19 cellular contexts compared by ENCODE assay signal in the genomic region with DNA sequence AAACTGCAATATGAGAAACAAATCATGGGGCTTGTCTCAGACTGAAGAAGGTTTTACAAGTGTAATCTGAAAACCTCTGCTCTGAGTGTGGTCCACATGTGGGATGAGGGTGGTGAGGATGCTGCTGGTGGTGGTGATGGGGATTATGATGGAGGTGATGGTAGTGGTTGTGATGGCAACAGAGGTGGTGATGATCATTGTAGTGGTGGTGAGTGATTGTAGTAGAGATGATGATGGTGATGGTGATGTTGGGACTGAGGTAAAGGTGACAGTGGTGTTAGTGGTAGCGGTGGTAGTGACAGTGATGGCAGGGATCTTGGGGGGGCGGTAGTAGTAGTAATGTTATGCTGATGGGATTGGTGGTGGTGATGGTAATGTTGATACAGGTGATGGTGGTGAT.
A peak's percentile ranks its signal among the peaks of the same experiment; 100 is the strongest.
DNase-seq lines count a peak whose midpoint lies in the region; ATAC-seq and TF ChIP-seq lines count a peak whose summit lies in the region.
"Had no signal": no experiment of that assay in that cellular context is flagged by ENCODE, and none has a peak within 500 bp of the region (broad histone marks: within the 10 kb centered on the region; RNA-seq: fewer than 3 reads in every experiment).

No MANE protein-coding gene starts in this region.

- H3K9me3 ChIP-seq in body of pancreas, result no peaks in the 10 kb centered on the region
- H3K9me3 ChIP-seq: Peyer's patch had no signal

- no peaks in the 10 kb centered on the region for H3K9me3 Mint-ChIP-seq in stimulated activated naive CD8-positive, alpha-beta T cell treated with anti-CD3 and anti-CD28 coated beads, Interleukin-15, amount 100 ng/mL, for 72 hours
- no peaks in the 10 kb centered on the region for H3K9me3 Mint-ChIP-seq in effector memory CD8-positive, alpha-beta T cell
- H3K9me3 Mint-ChIP-seq in natural killer cell, result no peaks in the 10 kb centered on the region
- no peaks in the 10 kb centered on the region for H3K9me3 Mint-ChIP-seq in stimulated activated naive B cell treated with anti-CD40 and anti-IgM and Interleukin-4, amounts not matched to agents 10 μg/mL and 1 μg/mL and 100 μg/mL, for 72 hours

- H3K4me1 ChIP-seq in body of pancreas, result no peaks in the 10 kb centered on the region

- WGBS in body of pancreas, 2 donors, result 98 to 99% methylated on average over 2 of the region's 2 CpGs

- no peak overlapping the region for H3K4me3 Mint-ChIP-seq in stimulated activated naive CD8-positive, alpha-beta T cell treated with anti-CD3 and anti-CD28 coated beads, Interleukin-15, amount 100 ng/mL, for 72 hours
- no peak overlapping the region for H3K4me3 Mint-ChIP-seq in effector memory CD8-positive, alpha-beta T cell
- H3K4me3 Mint-ChIP-seq in natural killer cell, result no peak overlapping the region
- H3K4me3 Mint-ChIP-seq in stimulated activated naive B cell treated with anti-CD40 and anti-IgM and Interleukin-4, amounts not matched to agents 10 μg/mL and 1 μg/mL and 100 μg/mL, for 72 hours, result no peak overlapping the region
- H3K4me3 Mint-ChIP-seq: CD8-positive, alpha-beta memory T cell had no signal

- no peak overlapping the region for H3K4me3 ChIP-seq in body of pancreas
- H3K4me3 ChIP-seq: Peyer's patch had no signal

- H3K27me3 Mint-ChIP-seq in stimulated activated naive CD8-positive, alpha-beta T cell treated with anti-CD3 and anti-CD28 coated beads, Interleukin-15, amount 100 ng/mL, for 72 hours, result no peaks in the 10 kb centered on the region
- no peaks in the 10 kb centered on the region for H3K27me3 Mint-ChIP-seq in effector memory CD8-positive, alpha-beta T cell
- no peaks in the 10 kb centered on the region for H3K27me3 Mint-ChIP-seq in natural killer cell (ENCODE audit: low read depth in 2 of 2)
- H3K27me3 Mint-ChIP-seq in stimulated activated naive B cell treated with anti-CD40 and anti-IgM and Interleukin-4, amounts not matched to agents 10 μg/mL and 1 μg/mL and 100 μg/mL, for 72 hours, result no peaks in the 10 kb centered on the region

- H3K27ac ChIP-seq in body of pancreas, result no peak overlapping the region
- H3K27ac ChIP-seq: Peyer's patch had no signal

- no peaks in the 10 kb centered on the region for H3K27me3 ChIP-seq in body of pancreas
- H3K27me3 ChIP-seq: Peyer's patch had no signal

- no peak for TF ChIP-seq POLR2A in body of pancreas (IDR thresholded peaks at IDR 0.05)

- DNase-seq in stimulated activated naive CD8-positive, alpha-beta T cell treated with anti-CD3 and anti-CD28 coated beads, Interleukin-15, amount 100 ng/mL, for 72 hours, result no peak
- DNase-seq in stimulated activated naive CD8-positive, alpha-beta T cell treated with anti-CD3 and anti-CD28 coated beads, Interleukin-15, Interleukin-2, amounts not matched to agents 100 U/mL and 50 U/mL, for 24 hours, result no peak
- DNase-seq in effector memory CD8-positive, alpha-beta T cell, result no peak
- no peak for DNase-seq in natural killer cell
- DNase-seq in body of pancreas, result no peak
- DNase-seq in stimulated activated naive B cell treated with anti-CD40 and anti-IgM and Interleukin-4, amounts not matched to agents 10 μg/mL and 1 μg/mL and 100 μg/mL, for 72 hours, result no peak
- no peak for DNase-seq in DMS79 (lab: John Stamatoyannopoulos, UW)
- DNase-seq: C1 segment of cervical spinal cord; CD8-positive, alpha-beta memory T cell; DMS53; GOT3; KBM-7; NCI-H1105; NCI-H2081; NCI-H2171 treated with DMSO at 0.1 percent for 48 hours; NCI-H446 treated with DMSO at 0.1 percent for 48 hours; NCI-H748 treated with DMSO at 0.1 percent for 48 hours; NK-92 treated with Interleukin-12 subunit alpha and Interleukin-12 subunit beta, amount 100 ng/mL, for 24 hours; Peyer's patch had no signal

- H3K36me3 Mint-ChIP-seq in effector memory CD8-positive, alpha-beta T cell (ENCODE audit: insufficient read depth), result no peaks in the 10 kb centered on the region
- H3K36me3 Mint-ChIP-seq in natural killer cell, result no peaks in the 10 kb centered on the region
- no peaks in the 10 kb centered on the region for H3K36me3 Mint-ChIP-seq in stimulated activated naive B cell treated with anti-CD40 and anti-IgM and Interleukin-4, amounts not matched to agents 10 μg/mL and 1 μg/mL and 100 μg/mL, for 72 hours
- H3K36me3 Mint-ChIP-seq: CD8-positive, alpha-beta memory T cell had no signal

- H3K27ac Mint-ChIP-seq in stimulated activated naive CD8-positive, alpha-beta T cell treated with anti-CD3 and anti-CD28 coated beads, Interleukin-15, amount 100 ng/mL, for 72 hours, result no peak overlapping the region
- no peak overlapping the region for H3K27ac Mint-ChIP-seq in effector memory CD8-positive, alpha-beta T cell
- no peak overlapping the region for H3K27ac Mint-ChIP-seq in natural killer cell
- H3K27ac Mint-ChIP-seq in stimulated activated naive B cell treated with anti-CD40 and anti-IgM and Interleukin-4, amounts not matched to agents 10 μg/mL and 1 μg/mL and 100 μg/mL, for 72 hours, result no peak overlapping the region
- H3K27ac Mint-ChIP-seq: CD8-positive, alpha-beta memory T cell had no signal

- intact Hi-C loops in natural killer cell (cut with micrococcal nuclease) (no loop called here), body of pancreas (cut with DNase I) (no loop called here)

- TF ChIP-seq CTCF in natural killer cell (IDR thresholded peaks at IDR 0.05) (no peak), body of pancreas (IDR thresholded peaks at IDR 0.05) (no peak)

- ATAC-seq in stimulated activated naive CD8-positive, alpha-beta T cell treated with anti-CD3 and anti-CD28 coated beads, Interleukin-15, amount 100 ng/mL, for 72 hours, result peak; percentile 70
- no peak for ATAC-seq in stimulated activated naive CD8-positive, alpha-beta T cell treated with anti-CD3 and anti-CD28 coated beads, Interleukin-15, Interleukin-2, amounts not matched to agents 100 U/mL and 50 U/mL, for 24 hours
- ATAC-seq in effector memory CD8-positive, alpha-beta T cell (replicated peaks), result peak; percentile 32
- ATAC-seq in natural killer cell (peak; percentile 22 to 62 (median 42)), body of pancreas (no peak)
- ATAC-seq in stimulated activated naive B cell treated with anti-CD40 and anti-IgM and Interleukin-4, amounts not matched to agents 10 μg/mL and 1 μg/mL and 100 μg/mL, for 72 hours (replicated peaks), result no peak

- peaks cover 8% of the 10 kb centered on the region for H3K4me1 Mint-ChIP-seq in stimulated activated naive CD8-positive, alpha-beta T cell treated with anti-CD3 and anti-CD28 coated beads, Interleukin-15, amount 100 ng/mL, for 72 hours
- peaks cover 5 to 6% of the 10 kb centered on the region in 2 donors for H3K4me1 Mint-ChIP-seq in effector memory CD8-positive, alpha-beta T cell (ENCODE audit: low read depth in 2 of 2)
- H3K4me1 Mint-ChIP-seq in natural killer cell, result no peaks in the 10 kb centered on the region
- H3K4me1 Mint-ChIP-seq in stimulated activated naive B cell treated with anti-CD40 and anti-IgM and Interleukin-4, amounts not matched to agents 10 μg/mL and 1 μg/mL and 100 μg/mL, for 72 hours, result peaks cover 26 to 46% of the 10 kb centered on the region in 2 donors

- no peaks in the 10 kb centered on the region for H3K36me3 ChIP-seq in body of pancreas (replicated peaks in 1 of 2; ENCODE audit: insufficient read depth in 1 of 2, low read depth in 2 of 2)
- H3K36me3 ChIP-seq: Peyer's patch had no signal

Comparison
In these comparisons a context has a peak if more than half of its experiments do, and no peak if none do; other contexts are left out.
1. ATAC-seq: peak in stimulated activated naive CD8-positive, alpha-beta T cell treated with anti-CD3 and anti-CD28 coated beads, Interleukin-15, amount 100 ng/mL, for 72 hours (single experiment), effector memory CD8-positive, alpha-beta T cell (single experiment) and natural killer cell (3 of 3); none in stimulated activated naive CD8-positive, alpha-beta T cell treated with anti-CD3 and anti-CD28 coated beads, Interleukin-15, Interleukin-2, amounts not matched to agents 100 U/mL and 50 U/mL, for 24 hours (single experiment), body of pancreas (single experiment) and stimulated activated naive B cell treated with anti-CD40 and anti-IgM and Interleukin-4, amounts not matched to agents 10 μg/mL and 1 μg/mL and 100 μg/mL, for 72 hours (0 of 2).